ENCODE assay signal across 21 cellular contexts in the genomic region with DNA sequence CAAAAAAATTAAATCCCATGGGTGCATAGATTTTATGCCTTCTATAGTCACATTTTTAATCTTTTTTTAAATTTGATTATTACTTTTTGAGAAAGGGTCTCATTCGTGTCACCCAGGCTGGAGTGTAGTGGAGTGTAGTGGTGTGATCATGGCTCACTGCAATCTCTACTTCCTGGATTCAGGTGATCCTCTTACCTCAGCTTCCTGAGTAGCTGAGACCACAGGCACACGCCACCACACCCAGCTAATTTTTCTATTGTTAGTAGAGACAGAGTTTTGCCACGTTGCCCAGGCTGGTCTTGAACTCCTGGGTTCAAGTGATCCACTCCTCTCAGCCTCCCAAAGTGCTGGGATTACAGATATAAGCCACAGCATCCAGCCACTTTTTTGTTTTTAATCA.
"Had no signal": no experiment of that assay in that cellular context is flagged by ENCODE, and none has a peak within 500 bp of the region (broad histone marks: within the 10 kb centered on the region; RNA-seq: fewer than 3 reads in every experiment).

No MANE protein-coding gene starts in this region.

- H3K27ac Mint-ChIP-seq: activated naive CD4-positive, alpha-beta T cell treated with anti-CD3 and anti-CD28 coated beads for 36 hours; brain; memory B cell; natural killer cell; stimulated activated naive B cell treated with anti-CD40 and anti-IgM and Interleukin-4, amounts not matched to agents 10 μg/mL and 1 μg/mL and 100 μg/mL, for 72 hours had no signal

- H3K27me3 ChIP-seq: right atrium auricular region, SJCRH30 had no signal

- H3K36me3 ChIP-seq: right atrium auricular region, SJCRH30 had no signal

- H3K27me3 Mint-ChIP-seq: central memory CD8-positive, alpha-beta T cell; memory B cell; stimulated activated naive B cell treated with anti-CD40 and anti-IgM and Interleukin-4, amounts not matched to agents 10 μg/mL and 1 μg/mL and 100 μg/mL, for 72 hours had no signal

- DNase-seq: activated CD4-positive, CD25-positive, alpha-beta regulatory T cell; activated CD8-positive, alpha-beta memory T cell treated with anti-CD3 and anti-CD28 coated beads for 24 hours; activated naive CD4-positive, alpha-beta T cell treated with anti-CD3 and anti-CD28 coated beads for 36 hours; activated T-cell treated with anti-CD3 and anti-CD28 coated beads for 4 hours; amygdala; cortex of kidney; effector CD8-positive, alpha-beta T cell; kidney glomerular epithelial cell; left ventricle myocardium superior; mucosa of descending colon; natural killer cell; nucleus accumbens; SJCRH30; stimulated activated CD4-positive, alpha-beta T cell treated with anti-CD3 and anti-CD28 coated beads, Interleukin-2, amount 100 ng/mL, for 48 hours; stimulated activated naive B cell treated with anti-CD40 and anti-IgM and Interleukin-4, amounts not matched to agents 10 μg/mL and 1 μg/mL and 100 μg/mL, for 72 hours; substantia nigra; trophoblast cell had no signal

- H3K9me3 ChIP-seq: mucosa of descending colon, right atrium auricular region, SJCRH30 had no signal

- H3K27ac ChIP-seq: right atrium auricular region, SJCRH30 had no signal

- H3K4me3 Mint-ChIP-seq: activated naive CD4-positive, alpha-beta T cell treated with anti-CD3 and anti-CD28 coated beads for 36 hours; brain; central memory CD8-positive, alpha-beta T cell; memory B cell; natural killer cell; stimulated activated naive B cell treated with anti-CD40 and anti-IgM and Interleukin-4, amounts not matched to agents 10 μg/mL and 1 μg/mL and 100 μg/mL, for 72 hours had no signal

- H3K4me3 ChIP-seq: mucosa of descending colon, right atrium auricular region, SJCRH30 had no signal

- ATAC-seq: left ventricle myocardium superior; mucosa of descending colon; natural killer cell; stimulated activated naive B cell treated with anti-CD40 and anti-IgM and Interleukin-4, amounts not matched to agents 10 μg/mL and 1 μg/mL and 100 μg/mL, for 72 hours had no signal

- H3K36me3 Mint-ChIP-seq: brain, natural killer cell had no signal

- H3K9me3 Mint-ChIP-seq: activated naive CD4-positive, alpha-beta T cell treated with anti-CD3 and anti-CD28 coated beads for 36 hours; central memory CD8-positive, alpha-beta T cell; memory B cell; natural killer cell; stimulated activated naive B cell treated with anti-CD40 and anti-IgM and Interleukin-4, amounts not matched to agents 10 μg/mL and 1 μg/mL and 100 μg/mL, for 72 hours had no signal
